Comparison of ENCODE assay signal across 7 cellular contexts in genomic region chr3:12810013-12810780, GRCh38. TPM values are rescaled to one million over a fixed set of nuclear protein-coding genes. Genes with fewer than 3 reads are reported as not detected.
DNase-seq lines count a peak whose midpoint lies in the region; ATAC-seq lines count a peak whose summit lies in the region.

No MANE protein-coding gene starts in this region.

- ATAC-seq in GM18502 (IDR thresholded peaks at IDR 0.05; ENCODE audit: poor library complexity, unreplicated experiment) (peak; percentile 99), HG02938 (IDR thresholded peaks at IDR 0.05; ENCODE audit: unreplicated experiment) (peak; percentile 98)

- DNase-seq in NCI-H2107 treated with DMSO at 0.1 percent for 48 hours (lab: John Stamatoyannopoulos, UW; ENCODE audit: unreplicated experiment) (peak; percentile 62), cerebellum (ENCODE audit: low spot score) (peak; percentile 99), kidney tubule cell (ENCODE audit: low spot score) (peak; percentile 89)
- DNase-seq in activated CD4-positive, alpha-beta T cell treated with anti-CD3 and anti-CD28 coated beads for 1 hour = peak; percentile 87
- peak; percentile 87 to 93 for DNase-seq in stimulated activated CD4-positive, alpha-beta T cell treated with anti-CD3 and anti-CD28 coated beads, Interleukin-15, amount 100 ng/mL, for 48 hours (ENCODE audit: low read depth in 2 of 2)

RNA-seq across cellular contexts. Expression of gene CAND2, which starts 13.7 kb away (rescaled TPM):
- 18.2 TPM for total RNA-seq in cerebellum

RNA-seq across cellular contexts. Expression of gene RPL32, which starts 31.2 kb away (rescaled TPM):
- 1,138 TPM for total RNA-seq in cerebellum

RNA-seq across cellular contexts. Expression of gene TMEM40, which starts 51.1 kb away (rescaled TPM):
- not detected for total RNA-seq in cerebellum

Comparison
In these comparisons a context has a peak if more than half of its experiments do, and no peak if none do; other contexts are left out.
1. Peak in every context shown above with its lines: DNase-seq and ATAC-seq.